1 cellular context compared by ENCODE assay signal in genomic region chr2:66433945-66434678, GRCh38.
A peak's percentile ranks its signal among the peaks of the same experiment; 100 is the strongest.
TF ChIP-seq lines count a peak whose summit lies in the region.

No MANE protein-coding gene starts in this region.

TF ChIP-seq in HepG2, 621 proteins besides CTCF, POLR2A, EP300 and RAD21 (continued from another document):
- TF ChIP-seq E2F5 (CRISPR knock-in tag; conservative IDR thresholded peaks at IDR 0.05) (no peak), AGO2 (optimal IDR thresholded peaks at IDR 0.05; ENCODE audit: low read depth, low read length) (peak; percentile 27), ZNF891 (CRISPR knock-in tag; IDR thresholded peaks at IDR 0.05) (0 out of 2 replicates have a peak, but pooled peaks have one; percentile 46), RBFOX2 (IDR thresholded peaks at IDR 0.05; ENCODE audit: low read depth, low read length) (peak; percentile 67), PATZ1 (CRISPR knock-in tag; IDR thresholded peaks at IDR 0.05) (peak; percentile 40), SOX13 (IDR thresholded peaks at IDR 0.05) (no peak), SOX13 (CRISPR knock-in tag; conservative IDR thresholded peaks at IDR 0.05 in 1 of 2, IDR thresholded peaks at IDR 0.05 in 1 of 2) (0 out of 4 replicates have a peak, but pooled peaks of 1 of the 2 experiments have one; percentile 18), KDM5B (CRISPR knock-in tag; IDR thresholded peaks at IDR 0.05; ENCODE audit: borderline replicate concordance) (0 out of 2 replicates have a peak, but pooled peaks have one; percentile 11), JDP2 (CRISPR knock-in tag; IDR thresholded peaks at IDR 0.05; ENCODE audit: borderline replicate concordance) (no peak), HNRNPLL (IDR thresholded peaks at IDR 0.05; ENCODE audit: low read depth, low read length, poor library complexity, severe bottlenecking) (peak; percentile 59), DNMT1 (CRISPR knock-in tag; IDR thresholded peaks at IDR 0.05) (no peak), ZNF841 (CRISPR knock-in tag; IDR thresholded peaks at IDR 0.05; ENCODE audit: borderline replicate concordance) (no peak), U2AF1 (optimal IDR thresholded peaks at IDR 0.05; ENCODE audit: low read depth, low read length) (no peak), NR1H2 (CRISPR knock-in tag; IDR thresholded peaks at IDR 0.05; ENCODE audit: borderline replicate concordance, low read depth) (0 out of 2 replicates have a peak, but pooled peaks have one; percentile 29), HOXD1 (CRISPR knock-in tag; IDR thresholded peaks at IDR 0.05) (no peak), ZNF235 (CRISPR knock-in tag; IDR thresholded peaks at IDR 0.05; ENCODE audit: borderline replicate concordance) (0 out of 2 replicates have a peak, but pooled peaks have one; percentile 24), ZNF224 (CRISPR knock-in tag; IDR thresholded peaks at IDR 0.05) (0 out of 2 replicates have a peak, but pooled peaks have one; percentile 57), MAX (IDR thresholded peaks at IDR 0.05) (peak; percentile 47; the same call in 1 of the 2 replicates), MTA1 (CRISPR knock-in tag; IDR thresholded peaks at IDR 0.05; ENCODE audit: borderline replicate concordance) (peak; percentile 28; the same call in 1 of the 2 replicates), IRF9 (CRISPR knock-in tag; IDR thresholded peaks at IDR 0.05; ENCODE audit: borderline replicate concordance) (peak; percentile 24; the same call in 1 of the 2 replicates), KMT2A (CRISPR knock-in tag; IDR thresholded peaks at IDR 0.05) (0 out of 2 replicates have a peak, but pooled peaks have one; percentile 8)
TF ChIP-seq in HepG2: peak in this region for 32.
